10 cellular contexts compared by ENCODE assay signal in the genomic region with DNA sequence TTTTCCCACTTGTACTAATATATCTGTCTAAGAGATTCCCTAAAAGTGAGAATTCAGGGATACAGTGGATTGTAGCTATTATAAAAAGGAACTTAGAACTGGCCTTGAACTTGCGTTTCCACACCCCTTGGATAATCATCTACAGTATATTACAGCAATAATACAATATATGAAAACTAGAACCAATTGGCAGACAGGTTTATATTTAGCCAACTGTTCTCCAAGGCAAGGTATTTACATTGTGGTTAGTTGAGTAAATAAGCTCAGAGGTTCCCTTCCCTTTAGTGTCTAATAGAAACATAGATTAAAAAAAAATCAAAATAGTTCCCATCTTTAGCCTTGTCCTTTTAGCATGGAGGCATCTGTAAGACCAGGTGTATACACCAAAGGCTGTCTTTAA. TPM values are rescaled to one million over a fixed set of nuclear protein-coding genes. Genes with fewer than 3 reads are reported as not detected.
DNase-seq lines count a peak whose midpoint lies in the region; TF ChIP-seq lines count a peak whose summit lies in the region.
"Had no signal": no experiment of that assay in that cellular context is flagged by ENCODE, and none has a peak within 500 bp of the region (broad histone marks: within the 10 kb centered on the region; RNA-seq: fewer than 3 reads in every experiment).

No MANE protein-coding gene starts in this region.

- intact Hi-C loops in tibial artery (cut with DNase I; ENCODE audit: low total_unique reads) = no loop called here
- intact Hi-C loops in lower leg skin (cut with DNase I; ENCODE audit: low total_unique reads) = no loop called here

- TF ChIP-seq CTCF in liver (IDR thresholded peaks at IDR 0.05; ENCODE audit: low read depth, low read length, missing input control) (no peak), tibial artery (IDR thresholded peaks at IDR 0.05) (no peak), lower leg skin (IDR thresholded peaks at IDR 0.05) (no peak)

- H3K9ac ChIP-seq in liver (ENCODE audit: low read depth in 1 of 2, low read length in 2 of 2) = no peak overlapping the region

- no peaks in the 10 kb centered on the region for H3K27me3 ChIP-seq in liver (ENCODE audit: control insufficient read depth in 4 of 4, insufficient read depth in 4 of 4, low read length in 3 of 4)
- H3K27me3 ChIP-seq in tibial artery = no peaks in the 10 kb centered on the region

- H3K4me3 ChIP-seq in liver (ENCODE audit: low read depth in 1 of 3, low read length in 3 of 3) = no peak overlapping the region
- no peak overlapping the region for H3K4me3 ChIP-seq in tibial artery
- no peak overlapping the region for H3K4me3 ChIP-seq in lower leg skin (ENCODE audit: low read depth, poor library complexity, severe bottlenecking)

- H3K27ac ChIP-seq in liver (ENCODE audit: low read depth in 1 of 2, low read length in 2 of 2) = no peak overlapping the region
- H3K27ac ChIP-seq in tibial artery = peak overlapping the region; percentile 62 to 75

- DNase-seq in SHP77 treated with DMSO at 0.1 percent for 48 hours (lab: John Stamatoyannopoulos, UW) (peak; percentile 38), SHP77 (lab: John Stamatoyannopoulos, UW) (no peak), SW480 (ENCODE audit: low spot score) (peak; percentile 57), tibial artery (no peak), AG20443 (ENCODE audit: low spot score) (no peak), lower leg skin (ENCODE audit: low spot score in 2 of 2) (no peak), DMS 273 treated with DMSO at 0.1 percent for 48 hours (lab: John Stamatoyannopoulos, UW) (no peak)
- DNase-seq: stimulated activated CD8-positive, alpha-beta memory T cell treated with anti-CD3 and anti-CD28 coated beads, Interleukin-4, amount 100 ng/mL, for 48 hours; T-helper 9 cell had no signal

- H3K36me3 ChIP-seq in liver (ENCODE audit: control insufficient read depth in 4 of 4, insufficient read depth in 3 of 4, low read depth in 1 of 4, low read length in 3 of 4) (no peaks in the 10 kb centered on the region), tibial artery (peaks cover 0 to 5% (median 5%) of the 10 kb centered on the region in 3 donors)

- TF ChIP-seq RAD21 in liver (IDR thresholded peaks at IDR 0.05) = no peak

- H3K4me1 ChIP-seq in liver (ENCODE audit: control insufficient read depth in 4 of 4, insufficient read depth in 4 of 4, low read length in 3 of 4) = peaks cover 0 to 11% (median 3%) of the 10 kb centered on the region in 4 donors
- peaks cover 0 to 58% (median 42%) of the 10 kb centered on the region in 4 donors for H3K4me1 ChIP-seq in tibial artery

- no peak for TF ChIP-seq POLR2A in lower leg skin (IDR thresholded peaks at IDR 0.05)

- WGBS in liver = 62% methylated on average over 1 of the region's 1 CpG
- 83 to 90% methylated on average over 1 of the region's 1 CpG for WGBS in lower leg skin, 2 donors

- H3K9me3 ChIP-seq in liver (ENCODE audit: control insufficient read depth in 4 of 4, low read length in 3 of 4) = no peaks in the 10 kb centered on the region
- no peaks in the 10 kb centered on the region for H3K9me3 ChIP-seq in tibial artery

TF ChIP-seq in liver, 16 proteins besides CTCF, POLR2A, EP300 and RAD21:
- TF ChIP-seq NR2F2 (IDR thresholded peaks at IDR 0.05) (no peak), YY1 (IDR thresholded peaks at IDR 0.05) (no peak), JUND (IDR thresholded peaks at IDR 0.05) (no peak), TAF1 (conservative IDR thresholded peaks at IDR 0.05) (no peak), FOXA2 (IDR thresholded peaks at IDR 0.05) (peak; percentile 95), SP1 (IDR thresholded peaks at IDR 0.05) (peak; percentile 21), HNF4G (IDR thresholded peaks at IDR 0.05) (no peak), HNF4A (conservative IDR thresholded peaks at IDR 0.05) (peak in 1 of 2 donors; percentile 21), FOXA1 (IDR thresholded peaks at IDR 0.05) (peak; percentile 87)
- TF ChIP-seq, protein P1, sequence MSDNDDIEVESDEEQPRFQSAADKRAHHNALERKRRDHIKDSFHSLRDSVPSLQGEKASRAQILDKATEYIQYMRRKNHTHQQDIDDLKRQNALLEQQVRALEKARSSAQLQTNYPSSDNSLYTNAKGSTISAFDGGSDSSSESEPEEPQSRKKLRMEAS (IDR thresholded peaks at IDR 0.05) = no peak
- TF ChIP-seq, protein P2, sequence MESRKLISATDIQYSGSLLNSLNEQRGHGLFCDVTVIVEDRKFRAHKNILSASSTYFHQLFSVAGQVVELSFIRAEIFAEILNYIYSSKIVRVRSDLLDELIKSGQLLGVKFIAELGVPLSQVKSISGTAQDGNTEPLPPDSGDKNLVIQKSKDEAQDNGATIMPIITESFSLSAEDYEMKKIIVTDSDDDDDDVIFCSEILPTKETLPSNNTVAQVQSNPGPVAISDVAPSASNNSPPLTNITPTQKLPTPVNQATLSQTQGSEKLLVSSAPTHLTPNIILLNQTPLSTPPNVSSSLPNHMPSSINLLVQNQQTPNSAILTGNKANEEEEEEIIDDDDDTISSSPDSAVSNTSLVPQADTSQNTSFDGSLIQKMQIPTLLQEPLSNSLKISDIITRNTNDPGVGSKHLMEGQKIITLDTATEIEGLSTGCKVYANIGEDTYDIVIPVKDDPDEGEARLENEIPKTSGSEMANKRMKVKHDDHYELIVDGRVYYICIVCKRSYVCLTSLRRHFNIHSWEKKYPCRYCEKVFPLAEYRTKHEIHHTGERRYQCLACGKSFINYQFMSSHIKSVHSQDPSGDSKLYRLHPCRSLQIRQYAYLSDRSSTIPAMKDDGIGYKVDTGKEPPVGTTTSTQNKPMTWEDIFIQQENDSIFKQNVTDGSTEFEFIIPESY (IDR thresholded peaks at IDR 0.05) = no peak

RNA-seq across cellular contexts. Expression of a gene that starts 42.1 kb away (rescaled TPM):
- total RNA-seq in liver (10 to 100 TPM; 13.0 to 17.5 TPM), lower leg skin (10 to 100 TPM; 47.2 to 62.1 (median 54.5) TPM)
- 10 to 100 TPM in 1 of 2 donors, 1 to 10 TPM in 1; 8.1 to 14.0 TPM for polyA plus RNA-seq in liver

Comparison
In these comparisons a context has a peak if more than half of its experiments do, and no peak if none do; other contexts are left out.
1. DNase-seq: peak in SHP77 treated with DMSO at 0.1 percent for 48 hours (single experiment) and SW480 (single experiment); none in SHP77 (0 of 2), tibial artery (0 of 2), AG20443 (single experiment), lower leg skin (0 of 2) and DMS 273 treated with DMSO at 0.1 percent for 48 hours (single experiment).
2. H3K27ac ChIP-seq: peak in tibial artery (2 of 2); none in liver (0 of 2).